27 cellular contexts compared by ENCODE assay signal in genomic region chr1:116525440-116525839, GRCh38. TPM values are rescaled to one million over a fixed set of nuclear protein-coding genes. Genes with fewer than 3 reads are reported as not detected.
DNase-seq lines count a peak whose midpoint lies in the region; ATAC-seq, FAIRE-seq and TF ChIP-seq lines count a peak whose summit lies in the region.
"Had no signal": no experiment of that assay in that cellular context is flagged by ENCODE, and none has a peak within 500 bp of the region (broad histone marks: within the 10 kb centered on the region; RNA-seq: fewer than 3 reads in every experiment).

No MANE protein-coding gene starts in this region.

- no peaks in the 10 kb centered on the region for H3K9me2 ChIP-seq in hepatocyte (replicated peaks; ENCODE audit: insufficient read depth)

- H3K9me3 Mint-ChIP-seq in activated T-helper 17 cell treated with anti-CD3 and anti-CD28 coated beads, Interleukin-2, amount 50 U/mL, for 72 hours = peaks cover 9% of the 10 kb centered on the region
- H3K9me3 Mint-ChIP-seq in memory B cell = peaks cover 7% of the 10 kb centered on the region
- H3K9me3 Mint-ChIP-seq: CD4-positive, alpha-beta T cell had no signal

- H3K27me3 Mint-ChIP-seq in activated T-helper 17 cell treated with anti-CD3 and anti-CD28 coated beads, Interleukin-2, amount 50 U/mL, for 72 hours = no peaks in the 10 kb centered on the region
- H3K27me3 Mint-ChIP-seq in memory B cell = no peaks in the 10 kb centered on the region
- H3K27me3 Mint-ChIP-seq: B cell; CD4-positive, alpha-beta T cell had no signal

- H3K27me3 ChIP-seq in HepG2 (ENCODE audit: control insufficient read depth in 1 of 2, insufficient read depth in 2 of 2, low read length in 2 of 2) (no peaks in the 10 kb centered on the region), right lobe of liver (no peaks in the 10 kb centered on the region), H7 (ENCODE audit: control insufficient read depth, insufficient read depth, low read length) (no peaks in the 10 kb centered on the region), hepatocyte (no peaks in the 10 kb centered on the region)
- H3K27me3 ChIP-seq: BLaER1 treated with 17β-estradiol and CSF1 and Interleukin-3, amounts not matched to agents 10 nM and 100 nM had no signal

- H3K79me2 ChIP-seq in HepG2 (ENCODE audit: insufficient read depth, low read length) (peaks cover 38% of the 10 kb centered on the region), hepatocyte (no peaks in the 10 kb centered on the region)

- H2AFZ ChIP-seq in HepG2 (ENCODE audit: low read length) (no peak overlapping the region), hepatocyte (no peak overlapping the region)

- H3K9ac ChIP-seq in HepG2 (ENCODE audit: insufficient read depth, low read depth, low read length) = no peak overlapping the region
- H3K9ac ChIP-seq: BLaER1 treated with 17β-estradiol and CSF1 and Interleukin-3, amounts not matched to agents 10 nM and 100 nM had no signal

- WGBS in HepG2 (ENCODE audit: low lambda C conversion rate) = 92% methylated on average over 2 of the region's 2 CpGs
- WGBS in right lobe of liver (ENCODE audit: insufficient coverage, low coverage, low lambda C conversion rate, missing lambda C conversion rate) = 88% methylated on average over 2 of the region's 2 CpGs
- WGBS in hepatocyte (ENCODE audit: low lambda C conversion rate, missing lambda C conversion rate) = 99% methylated on average over 2 of the region's 2 CpGs

- H3K4me3 ChIP-seq in HepG2 (replicated peaks in 1 of 3; ENCODE audit: insufficient read depth in 1 of 3, low read depth in 2 of 3, low read length in 3 of 3) (no peak overlapping the region), right lobe of liver (no peak overlapping the region), H7 (ENCODE audit: insufficient read depth, low read depth, low read length) (no peak overlapping the region), hepatocyte (no peak overlapping the region)
- H3K4me3 ChIP-seq: A549; BLaER1 treated with 17β-estradiol and CSF1 and Interleukin-3, amounts not matched to agents 10 nM and 100 nM had no signal

- DNase-seq in HepG2 (ENCODE audit: low spot score) (no peak), right lobe of liver (no peak), memory B cell (ENCODE audit: low spot score in 2 of 2) (no peak), H7 (no peak), NCI-H446 treated with DMSO at 0.1 percent for 48 hours (lab: John Stamatoyannopoulos, UW) (no peak), hepatocyte (ENCODE audit: low spot score) (no peak)
- DNase-seq: AML-193; Caco-2; Calu3; CD4-positive, alpha-beta T cell; CD8-positive, alpha-beta T cell; DMS 273 treated with DMSO at 0.1 percent for 48 hours; DMS153; DMS53; DMS79; DND-41; EL; GDM1 had no signal

- H3K27ac Mint-ChIP-seq in activated T-helper 17 cell treated with anti-CD3 and anti-CD28 coated beads, Interleukin-2, amount 50 U/mL, for 72 hours = peak overlapping the region; percentile 67
- peak overlapping the region; percentile 13 for H3K27ac Mint-ChIP-seq in memory B cell
- H3K27ac Mint-ChIP-seq: B cell; CD4-positive, alpha-beta T cell; CD8-positive, alpha-beta T cell had no signal

- H3K27ac ChIP-seq in HepG2 (ENCODE audit: extremely low read length, insufficient read depth, low read length) (no peak overlapping the region), right lobe of liver (no peak overlapping the region), hepatocyte (no peak overlapping the region)
- H3K27ac ChIP-seq: 22Rv1; A549; BLaER1 treated with 17β-estradiol and CSF1 and Interleukin-3, amounts not matched to agents 10 nM and 100 nM; C4-2B had no signal

- H3K9me3 ChIP-seq in HepG2 (ENCODE audit: low read length) (peaks cover 15% of the 10 kb centered on the region), right lobe of liver (no peaks in the 10 kb centered on the region), hepatocyte (ENCODE audit: low read depth) (no peaks in the 10 kb centered on the region)
- H3K9me3 ChIP-seq: A549, Caco-2 had no signal

- peaks cover 12% of the 10 kb centered on the region for H3K4me1 Mint-ChIP-seq in activated T-helper 17 cell treated with anti-CD3 and anti-CD28 coated beads, Interleukin-2, amount 50 U/mL, for 72 hours
- H3K4me1 Mint-ChIP-seq in memory B cell = no peaks in the 10 kb centered on the region
- H3K4me1 Mint-ChIP-seq: B cell had no signal

- TF ChIP-seq POLR2A in HepG2 (IDR thresholded peaks at IDR 0.05; ENCODE audit: insufficient read depth in 1 of 2, low read depth in 2 of 2, low read length in 2 of 2) (no peak), right lobe of liver (IDR thresholded peaks at IDR 0.05) (no peak), GM18505 (IDR thresholded peaks at IDR 0.05; ENCODE audit: borderline replicate concordance, extremely low read depth, insufficient read depth, insufficient read length) (peak; percentile 43)

- no peak for TF ChIP-seq RAD21 in HepG2 (CRISPR knock-in tag; IDR thresholded peaks at IDR 0.05)

- H3K4me3 Mint-ChIP-seq in activated T-helper 17 cell treated with anti-CD3 and anti-CD28 coated beads, Interleukin-2, amount 50 U/mL, for 72 hours = no peak overlapping the region
- H3K4me3 Mint-ChIP-seq in memory B cell = no peak overlapping the region
- H3K4me3 Mint-ChIP-seq: B cell; CD4-positive, alpha-beta T cell; CD8-positive, alpha-beta T cell had no signal

- BruUV-seq in HepG2 (replicated peaks; lab: Mats Ljungman, UMichigan) = no TSS peak

- CTCF ChIA-PET in HepG2 (lab: Yijun Ruan, JAX; ENCODE audit: low intra/inter-chr PET ratio, low total read pairs) = no interaction called here

- TF ChIP-seq CTCF in HepG2 (CRISPR knock-in tag; IDR thresholded peaks at IDR 0.05) (no peak), right lobe of liver (IDR thresholded peaks at IDR 0.05) (no peak), hepatocyte (IDR thresholded peaks at IDR 0.05; ENCODE audit: poor library complexity) (no peak)

- TF ChIP-seq EP300 in HepG2 (IDR thresholded peaks at IDR 0.05; ENCODE audit: low read depth in 2 of 2, low read length in 2 of 2) = no peak
- no peak for TF ChIP-seq EP300 in HepG2 (CRISPR knock-in tag; IDR thresholded peaks at IDR 0.05; ENCODE audit: borderline replicate concordance)

- in situ Hi-C loops in HepG2 (cut with HindIII; ENCODE audit: extremely low pct_ligation_motif_present, low pct_unique_long_range_greater_than_20kb) = no loop called here

- FAIRE-seq in HepG2 (lab: Jason Lieb, UNC) = no peak
- FAIRE-seq: A549, GM18507, GM19239 had no signal

- ATAC-seq in HepG2 = no peak
- ATAC-seq in right lobe of liver = no peak
- no peak for ATAC-seq in GM18505 (IDR thresholded peaks at IDR 0.05; ENCODE audit: unreplicated experiment)
- no peak for ATAC-seq in activated T-helper 17 cell treated with anti-CD3 and anti-CD28 coated beads, Interleukin-2, amount 50 U/mL, for 72 hours (replicated peaks)
- ATAC-seq in memory B cell (ENCODE audit: low read depth) = no peak
- ATAC-seq: A549; CD8-positive, alpha-beta T cell had no signal

- peaks cover 73% of the 10 kb centered on the region for H3K36me3 Mint-ChIP-seq in activated T-helper 17 cell treated with anti-CD3 and anti-CD28 coated beads, Interleukin-2, amount 50 U/mL, for 72 hours (ENCODE audit: low read depth)
- H3K36me3 Mint-ChIP-seq in memory B cell = peaks cover 15% of the 10 kb centered on the region
- H3K36me3 Mint-ChIP-seq: CD8-positive, alpha-beta T cell had no signal

- POLR2A ChIA-PET in HepG2 (lab: Yijun Ruan, JAX) = no interaction called here

- H3K36me3 ChIP-seq in HepG2 (replicated peaks in 1 of 2; ENCODE audit: control insufficient read depth in 1 of 2, insufficient read depth in 2 of 2, low read length in 2 of 2) = no peaks in the 10 kb centered on the region; a peak in 3 of 5 replicates
- H3K36me3 ChIP-seq in right lobe of liver = no peaks in the 10 kb centered on the region
- H3K36me3 ChIP-seq in H7 (replicated peaks; ENCODE audit: control insufficient read depth, insufficient read depth, low read length) = no peaks in the 10 kb centered on the region
- no peaks in the 10 kb centered on the region for H3K36me3 ChIP-seq in hepatocyte (replicated peaks; ENCODE audit: insufficient read depth, low read depth)

- intact Hi-C loops in HepG2 (cut with micrococcal nuclease; ENCODE audit: unreplicated experiment) = loop anchor here (5.0 kb wide), 1 partner anchor 47 kb away; the partner anchor contains the start of gene CD58
- intact Hi-C loops in right lobe of liver (cut with DNase I) = no loop called here

- H3K4me2 ChIP-seq in HepG2 (ENCODE audit: low read depth, low read length) (no peak overlapping the region), hepatocyte (no peak overlapping the region)
- H3K4me2 ChIP-seq: A549; BLaER1 treated with 17β-estradiol and CSF1 and Interleukin-3, amounts not matched to agents 10 nM and 100 nM had no signal

- H4K20me1 ChIP-seq in HepG2 (ENCODE audit: insufficient read depth, low read length) (peaks cover 14% of the 10 kb centered on the region; the same call in 1 of the 2 replicates), hepatocyte (ENCODE audit: insufficient read depth, poor library complexity, severe bottlenecking) (no peaks in the 10 kb centered on the region)
- H4K20me1 ChIP-seq: BLaER1 treated with 17β-estradiol and CSF1 and Interleukin-3, amounts not matched to agents 10 nM and 100 nM had no signal

- H3K4me1 ChIP-seq in HepG2 (ENCODE audit: insufficient read depth, low read length) (peaks cover 47% of the 10 kb centered on the region), right lobe of liver (no peaks in the 10 kb centered on the region), hepatocyte (ENCODE audit: insufficient read depth) (no peaks in the 10 kb centered on the region)
- H3K4me1 ChIP-seq: A549, Caco-2 had no signal

RNA-seq across cellular contexts. Expression of gene CD58, which starts 45.4 kb away (rescaled TPM):
- total RNA-seq in HepG2 (2016; rRNA removed; fragmentation: Illumina TruSeq; extraction: Trizol) (5.3 and 9.4 TPM in 2 replicates), right lobe of liver (10 to 100 TPM in 2 of 6 experiments, 1 to 10 TPM in 4; 3.5 to 13.8 (median 7.5) TPM), hepatocyte (14.4 and 16.0 TPM in 2 replicates)
- total RNA-seq in HepG2 (2016; cell fraction: cytosol; rRNA removed; fragmentation: Illumina TruSeq; extraction: Trizol; ENCODE audit: low read depth) = 2.0 and 2.9 TPM in 2 replicates
- 6.5 and 11.0 TPM in 2 replicates for total RNA-seq in HepG2 (2016; cell fraction: insoluble cytoplasmic fraction; rRNA removed; fragmentation: Illumina TruSeq; extraction: Trizol)
- total RNA-seq in HepG2 (2016; cell fraction: membrane; rRNA removed; fragmentation: Illumina TruSeq; extraction: Trizol) = 1.8 and 2.9 TPM in 2 replicates
- 10.7 and 13.5 TPM in 2 replicates for total RNA-seq in HepG2 (2016; cell fraction: nucleus; rRNA removed; fragmentation: Illumina TruSeq; extraction: Trizol)
- polyA plus RNA-seq in HepG2 (2011; rRNA removed) (10.3 and 13.5 TPM in 2 replicates), hepatocyte (23.3 and 26.9 TPM in 2 replicates)
- polyA plus RNA-seq in HepG2 (2011; cell fraction: cytosol; rRNA removed) = 4.3 and 8.4 TPM in 2 replicates
- 4.4 and 5.3 TPM in 2 replicates for polyA plus RNA-seq in HepG2 (2011; cell fraction: nucleus; rRNA removed)
- 6.7 and 7.2 TPM in 2 replicates for polyA plus RNA-seq in HepG2 (2012)
- polyA plus RNA-seq in HepG2 (2016; cell fraction: cytosol; fragmentation: Illumina TruSeq; extraction: Trizol; ENCODE audit: low read depth) = 1.5 and 2.2 TPM in 2 replicates
- polyA plus RNA-seq in HepG2 (2016; cell fraction: insoluble cytoplasmic fraction; fragmentation: Illumina TruSeq; extraction: Trizol; ENCODE audit: low read depth) = 3.9 and 7.0 TPM in 2 replicates
- polyA plus RNA-seq in HepG2 (2016; cell fraction: membrane; fragmentation: Illumina TruSeq; extraction: Trizol; ENCODE audit: low read depth) = 1.6 and 2.2 TPM in 2 replicates
- 17.8 and 18.5 TPM in 2 replicates for polyA plus RNA-seq in HepG2 (2016; cell fraction: nucleus; fragmentation: Illumina TruSeq; extraction: Trizol; ENCODE audit: insufficient read depth, low read depth)
- polyA minus RNA-seq in HepG2 (2011; rRNA and poly(A)+ RNA removed; ENCODE audit: low replicate concordance) = 5.4 and 19.6 TPM in 2 replicates
- 2.8 and 5.9 TPM in 2 replicates for polyA minus RNA-seq in HepG2 (2011; cell fraction: cytosol; rRNA and poly(A)+ RNA removed)
- 8.7 and 10.6 TPM in 2 replicates for polyA minus RNA-seq in HepG2 (2011; cell fraction: nucleus; rRNA and poly(A)+ RNA removed)
- total RNA-seq in activated T-helper 17 cell treated with anti-CD3 and anti-CD28 coated beads, Interleukin-2, amount 50 U/mL, for 72 hours = 10 to 100 TPM; 36.8 to 40.5 TPM
- total RNA-seq in H7 (2014; rRNA removed; shearing (Covaris generic)) = 9.3 and 14.1 TPM in 2 replicates
